In the genomic region with DNA sequence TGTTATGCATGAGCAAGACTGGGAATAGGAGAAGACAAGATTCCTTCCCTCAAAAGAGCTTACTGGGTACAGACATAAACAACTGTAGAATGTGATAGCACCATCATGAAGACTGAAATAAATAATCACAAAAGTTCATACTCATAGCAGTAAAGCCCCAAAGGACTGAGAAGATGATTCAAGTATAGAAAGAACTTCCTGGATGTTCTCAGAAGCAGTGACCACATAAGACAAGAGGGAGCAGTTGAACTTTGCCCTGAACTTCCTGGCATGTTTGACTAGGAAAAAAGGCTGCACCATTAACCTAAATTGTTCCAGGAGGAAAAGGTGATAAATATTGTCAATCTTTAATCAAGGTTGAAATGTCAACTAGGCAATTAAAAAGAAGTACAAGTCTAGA, we compare ENCODE assay signal across 9 cellular contexts. TPM values are rescaled to one million over a fixed set of nuclear protein-coding genes. Genes with fewer than 3 reads are reported as not detected.
A peak's percentile ranks its signal among the peaks of the same experiment; 100 is the strongest.
DNase-seq lines count a peak whose midpoint lies in the region; ATAC-seq lines count a peak whose summit lies in the region.
"Had no signal": no experiment of that assay in that cellular context is flagged by ENCODE, and none has a peak within 500 bp of the region (broad histone marks: within the 10 kb centered on the region; RNA-seq: fewer than 3 reads in every experiment).

No MANE protein-coding gene starts in this region.

- no peaks in the 10 kb centered on the region for H3K27me3 ChIP-seq in mesenchymal stem cell (ENCODE audit: control insufficient read depth in 1 of 2, insufficient read depth in 1 of 2, low read length in 2 of 2)

- H2AFZ ChIP-seq in mesenchymal stem cell (ENCODE audit: low read depth, low read length) = no peak overlapping the region

- peak overlapping the region; percentile 20 for H3K27ac ChIP-seq in mesenchymal stem cell (ENCODE audit: low read length, poor library complexity, severe bottlenecking)

- H2BK15ac ChIP-seq in mesenchymal stem cell (ENCODE audit: low read depth, poor library complexity, severe bottlenecking) = no peak overlapping the region

- no peak overlapping the region for H4K91ac ChIP-seq in mesenchymal stem cell (ENCODE audit: low read length)

- H3K27me3 Mint-ChIP-seq in T-helper 2 cell treated with Interferon-gamma antibody and Interleukin-4, amounts not matched to agents 5 μg/mL and 100 μg/mL, for 36 hours (ENCODE audit: low read depth) = no peaks in the 10 kb centered on the region

- H2BK5ac ChIP-seq in mesenchymal stem cell (ENCODE audit: low read depth, low read length, poor library complexity, severe bottlenecking) = no peak overlapping the region

- ATAC-seq in GM18502 (IDR thresholded peaks at IDR 0.05; ENCODE audit: poor library complexity, unreplicated experiment) (peak; percentile 39), HG02798 (IDR thresholded peaks at IDR 0.05; ENCODE audit: poor library complexity, unreplicated experiment) (peak; percentile 31), HG02678 (IDR thresholded peaks at IDR 0.05; ENCODE audit: unreplicated experiment) (no peak)

- peak overlapping the region in 1 of 2 experiments; percentile 16 for H3K4me3 ChIP-seq in mesenchymal stem cell (ENCODE audit: insufficient read depth in 1 of 2, low read depth in 1 of 2, low read length in 2 of 2)

- DNase-seq in T-helper 2 cell treated with Interferon-gamma antibody and Interleukin-4, amounts not matched to agents 5 μg/mL and 100 μg/mL, for 36 hours (ENCODE audit: low spot score) = no peak
- peak; percentile 54 for DNase-seq in mesenchymal stem cell
- no peak for DNase-seq in stimulated activated CD4-positive, alpha-beta T cell treated with anti-CD3 and anti-CD28 coated beads, Interleukin-1b, Interleukin-23, amount 100 ng/mL, for 48 hours
- no peak for DNase-seq in C1 segment of cervical spinal cord (lab: John Stamatoyannopoulos, UW)
- no peak for DNase-seq in SKM-1 treated with dmso at 0.1 percent for 144 hours (lab: John Stamatoyannopoulos, UW; ENCODE audit: unreplicated experiment)
- DNase-seq: NCI-H2081 had no signal

- no peaks in the 10 kb centered on the region for H3K4me1 ChIP-seq in mesenchymal stem cell (ENCODE audit: control insufficient read depth, insufficient read depth, low read depth, low read length)

- H3K9me3 ChIP-seq in mesenchymal stem cell (ENCODE audit: control insufficient read depth, low read length) = no peaks in the 10 kb centered on the region

- peak overlapping the region; percentile 50 for H3K4me3 Mint-ChIP-seq in T-helper 2 cell treated with Interferon-gamma antibody and Interleukin-4, amounts not matched to agents 5 μg/mL and 100 μg/mL, for 36 hours

- no peak overlapping the region for H2BK12ac ChIP-seq in mesenchymal stem cell (ENCODE audit: low read length in 2 of 2)

- H3K14ac ChIP-seq in mesenchymal stem cell (ENCODE audit: low read length in 2 of 2) = no peak overlapping the region

- no peak overlapping the region for H3K4me2 ChIP-seq in mesenchymal stem cell (ENCODE audit: low read length, poor library complexity, severe bottlenecking)

- no peak overlapping the region for H4K8ac ChIP-seq in mesenchymal stem cell (ENCODE audit: low read length)

- H2AK5ac ChIP-seq in mesenchymal stem cell (ENCODE audit: low read length, severe bottlenecking) = no peak overlapping the region

- H2BK120ac ChIP-seq in mesenchymal stem cell (ENCODE audit: low read depth, low read length) = no peak overlapping the region

- H3K9me3 Mint-ChIP-seq in T-helper 2 cell treated with Interferon-gamma antibody and Interleukin-4, amounts not matched to agents 5 μg/mL and 100 μg/mL, for 36 hours = no peaks in the 10 kb centered on the region

- no peak overlapping the region for H3K4ac ChIP-seq in mesenchymal stem cell (ENCODE audit: low read depth in 1 of 2, low read length in 2 of 2)

- H3K36me3 Mint-ChIP-seq in T-helper 2 cell treated with Interferon-gamma antibody and Interleukin-4, amounts not matched to agents 5 μg/mL and 100 μg/mL, for 36 hours (ENCODE audit: low read depth) = peaks cover 21% of the 10 kb centered on the region

- H3K27ac Mint-ChIP-seq in T-helper 2 cell treated with Interferon-gamma antibody and Interleukin-4, amounts not matched to agents 5 μg/mL and 100 μg/mL, for 36 hours = peak overlapping the region; percentile 75

- H3K18ac ChIP-seq in mesenchymal stem cell (ENCODE audit: low read depth in 1 of 2, low read length in 2 of 2) = no peak overlapping the region

- peak overlapping the region; percentile 46 for H3K9ac ChIP-seq in mesenchymal stem cell (ENCODE audit: low read length)

- H3K23ac ChIP-seq in mesenchymal stem cell (ENCODE audit: low read length in 2 of 2) = no peak overlapping the region

- H3K79me1 ChIP-seq in mesenchymal stem cell (replicated peaks; ENCODE audit: low read length, poor library complexity, severe bottlenecking) = no peaks in the 10 kb centered on the region

- peaks cover 0 to 76% of the 10 kb centered on the region in 2 experiments for H3K36me3 ChIP-seq in mesenchymal stem cell (ENCODE audit: control insufficient read depth in 1 of 2, insufficient read depth in 2 of 2, low read depth in 1 of 2, low read length in 2 of 2)

- peaks cover 41% of the 10 kb centered on the region for H3K4me1 Mint-ChIP-seq in T-helper 2 cell treated with Interferon-gamma antibody and Interleukin-4, amounts not matched to agents 5 μg/mL and 100 μg/mL, for 36 hours (ENCODE audit: low read depth)

RNA-seq across cellular contexts. Expression of a gene that starts 57.8 kb away (rescaled TPM):
- 0.43 TPM for polyA plus RNA-seq in mesenchymal stem cell (2013, experiment 1 of 2)
- 0.41 TPM for polyA plus RNA-seq in mesenchymal stem cell (2013, experiment 2 of 2)
